ENCODE assay signal across 24 cellular contexts in genomic region chr1:41848216-41848952, GRCh38.
"Had no signal": no experiment of that assay in that cellular context is flagged by ENCODE, and none has a peak within 500 bp of the region (broad histone marks: within the 10 kb centered on the region; RNA-seq: fewer than 3 reads in every experiment).

No MANE protein-coding gene starts in this region.

- H3K36me3 ChIP-seq: brain microvascular endothelial cell, heart left ventricle, lower lobe of right lung, stomach, tibial artery, upper lobe of right lung had no signal

- H3K27me3 ChIP-seq: brain microvascular endothelial cell, foreskin keratinocyte, heart left ventricle, stomach, tibial artery, upper lobe of right lung had no signal

- H3K27ac ChIP-seq: brain microvascular endothelial cell, foreskin keratinocyte, lower lobe of right lung, stomach, tibial artery, upper lobe of right lung had no signal

- ATAC-seq: activated CD8-positive, alpha-beta T cell treated with anti-CD3 and anti-CD28 coated beads for 36 hours; activated T-cell treated with anti-CD3 and anti-CD28 coated beads, Interleukin-2, amount 50 U/mL, for 4 hours; activated T-helper 17 cell treated with anti-CD3 and anti-CD28 coated beads, Interleukin-2, amount 50 U/mL, for 72 hours; esophagus mucosa; foreskin keratinocyte; stimulated activated naive B cell treated with anti-CD40 and anti-IgM and Interleukin-4, amounts not matched to agents 10 μg/mL and 1 μg/mL and 100 μg/mL, for 72 hours had no signal

- H3K4me3 ChIP-seq: heart left ventricle, lower lobe of right lung, stomach, tibial artery, upper lobe of right lung had no signal

- H3K9me3 ChIP-seq: heart left ventricle, lower lobe of right lung, stomach, tibial artery, upper lobe of right lung had no signal

- DNase-seq: activated B cell treated with CpG ODN at 0.5 μM for 24 hours; activated CD4-positive, alpha-beta T cell treated with anti-CD3 and anti-CD28 coated beads, Interleukin-2, amount 50 U/mL, for 1 hour; activated CD8-positive, alpha-beta T cell treated with anti-CD3 and anti-CD28 coated beads for 36 hours; activated gamma-delta T cell treated with Interleukin-2 at 50 U/mL for 16 hours; activated naive CD4-positive, alpha-beta T cell treated with anti-CD3 and anti-CD28 coated beads, Interleukin-2, amount 50 U/mL, for 16 hours; activated T-cell treated with anti-CD3 and anti-CD28 coated beads, Interleukin-2, amount 50 U/mL, for 4 hours; amniotic stem cell; brain microvascular endothelial cell; foreskin keratinocyte; hypothalamus; immature natural killer cell; kidney; lower lobe of right lung; mesenchymal stem cell; posterior cingulate gyrus; stimulated activated CD4-positive, alpha-beta T cell treated with anti-CD3 and anti-CD28 coated beads, Interleukin-15, amount 100 ng/mL, for 24 hours; stimulated activated CD4-positive, alpha-beta T cell treated with anti-CD3 and anti-CD28 coated beads, Interleukin-2, amount 100 ng/mL, for 24 hours; stimulated activated naive B cell treated with anti-CD40 and anti-IgM and Interleukin-4, amounts not matched to agents 10 μg/mL and 1 μg/mL and 100 μg/mL, for 72 hours; stomach; tibial artery; upper lobe of right lung had no signal
